Comparison of ENCODE assay signal across 1 cellular context in genomic region chr20:31590717-31591225, GRCh38.
TF ChIP-seq lines count a peak whose summit lies in the region.

No MANE protein-coding gene starts in this region.

TF ChIP-seq in H1, 55 proteins besides CTCF, POLR2A, EP300 and RAD21:
- TF ChIP-seq JUND (IDR thresholded peaks at IDR 0.05; ENCODE audit: low read length) (no peak), GABPA (IDR thresholded peaks at IDR 0.05; ENCODE audit: borderline replicate concordance, insufficient read depth, low read length) (no peak), HDAC6 (IDR thresholded peaks at IDR 0.05; ENCODE audit: low read depth, low read length) (no peak), TEAD4 (IDR thresholded peaks at IDR 0.05; ENCODE audit: low read depth, low read length) (no peak), TAF7 (optimal IDR thresholded peaks at IDR 0.05; ENCODE audit: borderline replicate concordance, low read depth, low read length) (no peak), SP1 (IDR thresholded peaks at IDR 0.05; ENCODE audit: low read depth, low read length) (peak; percentile 21; the same call in 1 of the 2 replicates), MAFK (IDR thresholded peaks at IDR 0.05; ENCODE audit: low read depth, low read length) (peak; percentile 92), RBBP5 (IDR thresholded peaks at IDR 0.05; ENCODE audit: borderline replicate concordance, low read depth, low read length) (0 out of 2 replicates have a peak, but pooled peaks have one; percentile 50), KDM1A (IDR thresholded peaks at IDR 0.05; ENCODE audit: borderline replicate concordance, low read length) (0 out of 2 replicates have a peak, but pooled peaks have one; percentile 42), EZH2 (IDR thresholded peaks at IDR 0.05; ENCODE audit: low read depth, low read length, severe bottlenecking) (no peak), CHD1 (IDR thresholded peaks at IDR 0.05; ENCODE audit: low read depth, low read length) (no peak), E2F6 (IDR thresholded peaks at IDR 0.05) (0 out of 2 replicates have a peak, but pooled peaks have one; percentile 18), SP4 (IDR thresholded peaks at IDR 0.05; ENCODE audit: low read length) (no peak), TBP (IDR thresholded peaks at IDR 0.05; ENCODE audit: low read depth, low read length) (peak; percentile 34; the same call in 1 of the 2 replicates), RNF2 (IDR thresholded peaks at IDR 0.05; ENCODE audit: borderline replicate concordance, low read depth, low read length, missing control alignments, poor library complexity, severe bottlenecking) (no peak), SIRT6 (IDR thresholded peaks at IDR 0.05; ENCODE audit: low read length) (no peak), CTBP2 (IDR thresholded peaks at IDR 0.05; ENCODE audit: borderline replicate concordance, insufficient read depth, insufficient read length, low read length) (no peak), MAX (IDR thresholded peaks at IDR 0.05) (peak; percentile 61), TAF1 (IDR thresholded peaks at IDR 0.05; ENCODE audit: low read depth, low read length) (peak; percentile 38; the same call in 1 of the 2 replicates), JUN (IDR thresholded peaks at IDR 0.05; ENCODE audit: low read depth, low read length) (no peak), CHD2 (IDR thresholded peaks at IDR 0.05; ENCODE audit: low read length) (no peak), ASH2L (IDR thresholded peaks at IDR 0.05; ENCODE audit: low read length) (no peak), ATF3 (IDR thresholded peaks at IDR 0.05; ENCODE audit: insufficient read depth, low read depth, low read length) (no peak), POLR2AphosphoS5 (IDR thresholded peaks at IDR 0.05; ENCODE audit: low read depth, low read length) (no peak; the same call in 1 of the 2 replicates), CBX8 (IDR thresholded peaks at IDR 0.05; ENCODE audit: borderline replicate concordance, low read depth, low read length) (no peak), USF2 (IDR thresholded peaks at IDR 0.05; ENCODE audit: low read length) (no peak), YY1 (IDR thresholded peaks at IDR 0.05; ENCODE audit: low read depth, low read length) (no peak), NANOG (IDR thresholded peaks at IDR 0.05; ENCODE audit: insufficient read depth, low read depth, low read length, poor library complexity, severe bottlenecking) (peak; percentile 51), CHD7 (IDR thresholded peaks at IDR 0.05; ENCODE audit: insufficient replicate concordance, low read length) (no peak), RXRA (IDR thresholded peaks at IDR 0.05; ENCODE audit: insufficient read depth, low read depth, low read length) (no peak), BACH1 (IDR thresholded peaks at IDR 0.05; ENCODE audit: low read length) (peak; percentile 92), SIN3A (conservative IDR thresholded peaks at IDR 0.05 in 1 of 2, IDR thresholded peaks at IDR 0.05 in 1 of 2; ENCODE audit: low read depth in 1 of 2, low read length in 2 of 2) (peak in 1 of 2 experiments; percentile 59; a peak in 1 of 4 replicates), BRCA1 (IDR thresholded peaks at IDR 0.05; ENCODE audit: low read depth, low read length) (no peak)
